In genomic region chr10:69410487-69410886, GRCh38 we compare ENCODE assay signal across 1 cellular context.
TF ChIP-seq lines count a peak whose summit lies in the region.

No MANE protein-coding gene starts in this region.

TF ChIP-seq in K562, 482 proteins besides CTCF, POLR2A, EP300 and RAD21 (continued from another document):
- TF ChIP-seq TEAD1 (CRISPR knock-in tag; IDR thresholded peaks at IDR 0.05) (peak in 1 of 2 experiments; percentile 84; a peak in 2 of 4 replicates), SNIP1 (IDR thresholded peaks at IDR 0.05; ENCODE audit: low read depth) (no peak), ZNF395 (CRISPR knock-in tag; IDR thresholded peaks at IDR 0.05) (peak; percentile 77; the same call in 1 of the 2 replicates), SREBF1 (IDR thresholded peaks at IDR 0.05; ENCODE audit: borderline replicate concordance, low read depth, low read length) (no peak), ZNF354B (CRISPR knock-in tag; IDR thresholded peaks at IDR 0.05) (peak; percentile 74; the same call in 1 of the 2 replicates), MTA3 (IDR thresholded peaks at IDR 0.05; ENCODE audit: borderline replicate concordance) (no peak), TCFL5 (CRISPR knock-in tag; conservative IDR thresholded peaks at IDR 0.05) (peak; percentile 74; the same call in 1 of the 2 replicates), NFE2L1 (tag; IDR thresholded peaks at IDR 0.05; ENCODE audit: borderline replicate concordance, low read depth) (0 out of 2 replicates have a peak, but pooled peaks have one; percentile 25), AFF4 (CRISPR knock-in tag; IDR thresholded peaks at IDR 0.05) (no peak), KAT8 (IDR thresholded peaks at IDR 0.05; ENCODE audit: low read depth) (no peak), STAG1 (CRISPR knock-in tag; IDR thresholded peaks at IDR 0.05; ENCODE audit: borderline replicate concordance) (no peak)
- TF ChIP-seq, protein P1, sequence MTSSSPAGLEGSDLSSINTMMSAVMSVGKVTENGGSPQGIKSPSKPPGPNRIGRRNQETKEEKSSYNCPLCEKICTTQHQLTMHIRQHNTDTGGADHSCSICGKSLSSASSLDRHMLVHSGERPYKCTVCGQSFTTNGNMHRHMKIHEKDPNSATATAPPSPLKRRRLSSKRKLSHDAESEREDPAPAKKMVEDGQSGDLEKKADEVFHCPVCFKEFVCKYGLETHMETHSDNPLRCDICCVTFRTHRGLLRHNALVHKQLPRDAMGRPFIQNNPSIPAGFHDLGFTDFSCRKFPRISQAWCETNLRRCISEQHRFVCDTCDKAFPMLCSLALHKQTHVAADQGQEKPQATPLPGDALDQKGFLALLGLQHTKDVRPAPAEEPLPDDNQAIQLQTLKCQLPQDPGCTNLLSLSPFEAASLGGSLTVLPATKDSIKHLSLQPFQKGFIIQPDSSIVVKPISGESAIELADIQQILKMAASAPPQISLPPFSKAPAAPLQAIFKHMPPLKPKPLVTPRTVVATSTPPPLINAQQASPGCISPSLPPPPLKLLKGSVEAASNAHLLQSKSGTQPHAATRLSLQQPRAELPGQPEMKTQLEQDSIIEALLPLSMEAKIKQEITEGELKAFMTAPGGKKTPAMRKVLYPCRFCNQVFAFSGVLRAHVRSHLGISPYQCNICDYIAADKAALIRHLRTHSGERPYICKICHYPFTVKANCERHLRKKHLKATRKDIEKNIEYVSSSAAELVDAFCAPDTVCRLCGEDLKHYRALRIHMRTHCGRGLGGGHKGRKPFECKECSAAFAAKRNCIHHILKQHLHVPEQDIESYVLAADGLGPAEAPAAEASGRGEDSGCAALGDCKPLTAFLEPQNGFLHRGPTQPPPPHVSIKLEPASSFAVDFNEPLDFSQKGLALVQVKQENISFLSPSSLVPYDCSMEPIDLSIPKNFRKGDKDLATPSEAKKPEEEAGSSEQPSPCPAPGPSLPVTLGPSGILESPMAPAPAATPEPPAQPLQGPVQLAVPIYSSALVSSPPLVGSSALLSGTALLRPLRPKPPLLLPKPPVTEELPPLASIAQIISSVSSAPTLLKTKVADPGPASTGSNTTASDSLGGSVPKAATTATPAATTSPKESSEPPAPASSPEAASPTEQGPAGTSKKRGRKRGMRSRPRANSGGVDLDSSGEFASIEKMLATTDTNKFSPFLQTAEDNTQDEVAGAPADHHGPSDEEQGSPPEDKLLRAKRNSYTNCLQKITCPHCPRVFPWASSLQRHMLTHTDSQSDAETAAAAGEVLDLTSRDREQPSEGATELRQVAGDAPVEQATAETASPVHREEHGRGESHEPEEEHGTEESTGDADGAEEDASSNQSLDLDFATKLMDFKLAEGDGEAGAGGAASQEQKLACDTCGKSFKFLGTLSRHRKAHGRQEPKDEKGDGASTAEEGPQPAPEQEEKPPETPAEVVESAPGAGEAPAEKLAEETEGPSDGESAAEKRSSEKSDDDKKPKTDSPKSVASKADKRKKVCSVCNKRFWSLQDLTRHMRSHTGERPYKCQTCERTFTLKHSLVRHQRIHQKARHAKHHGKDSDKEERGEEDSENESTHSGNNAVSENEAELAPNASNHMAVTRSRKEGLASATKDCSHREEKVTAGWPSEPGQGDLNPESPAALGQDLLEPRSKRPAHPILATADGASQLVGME (CRISPR knock-in tag; IDR thresholded peaks at IDR 0.05) = peak; percentile 84; the same call in 1 of the 2 replicates
- TF ChIP-seq, protein P2, sequence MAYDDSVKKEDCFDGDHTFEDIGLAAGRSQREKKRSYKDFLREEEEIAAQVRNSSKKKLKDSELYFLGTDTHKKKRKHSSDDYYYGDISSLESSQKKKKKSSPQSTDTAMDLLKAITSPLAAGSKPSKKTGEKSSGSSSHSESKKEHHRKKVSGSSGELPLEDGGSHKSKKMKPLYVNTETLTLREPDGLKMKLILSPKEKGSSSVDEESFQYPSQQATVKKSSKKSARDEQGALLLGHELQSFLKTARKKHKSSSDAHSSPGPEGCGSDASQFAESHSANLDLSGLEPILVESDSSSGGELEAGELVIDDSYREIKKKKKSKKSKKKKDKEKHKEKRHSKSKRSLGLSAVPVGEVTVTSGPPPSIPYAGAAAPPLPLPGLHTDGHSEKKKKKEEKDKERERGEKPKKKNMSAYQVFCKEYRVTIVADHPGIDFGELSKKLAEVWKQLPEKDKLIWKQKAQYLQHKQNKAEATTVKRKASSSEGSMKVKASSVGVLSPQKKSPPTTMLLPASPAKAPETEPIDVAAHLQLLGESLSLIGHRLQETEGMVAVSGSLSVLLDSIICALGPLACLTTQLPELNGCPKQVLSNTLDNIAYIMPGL (CRISPR knock-in tag; IDR thresholded peaks at IDR 0.05) = no peak
- TF ChIP-seq, protein P3, sequence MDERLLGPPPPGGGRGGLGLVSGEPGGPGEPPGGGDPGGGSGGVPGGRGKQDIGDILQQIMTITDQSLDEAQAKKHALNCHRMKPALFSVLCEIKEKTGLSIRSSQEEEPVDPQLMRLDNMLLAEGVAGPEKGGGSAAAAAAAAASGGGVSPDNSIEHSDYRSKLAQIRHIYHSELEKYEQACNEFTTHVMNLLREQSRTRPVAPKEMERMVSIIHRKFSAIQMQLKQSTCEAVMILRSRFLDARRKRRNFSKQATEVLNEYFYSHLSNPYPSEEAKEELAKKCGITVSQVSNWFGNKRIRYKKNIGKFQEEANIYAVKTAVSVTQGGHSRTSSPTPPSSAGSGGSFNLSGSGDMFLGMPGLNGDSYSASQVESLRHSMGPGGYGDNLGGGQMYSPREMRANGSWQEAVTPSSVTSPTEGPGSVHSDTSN (CRISPR knock-in tag; IDR thresholded peaks at IDR 0.05; ENCODE audit: low read depth) = no peak
- TF ChIP-seq, protein P3 (tag; conservative IDR thresholded peaks at IDR 0.05; ENCODE audit: low read depth) = no peak
